Comparison of ENCODE assay signal across 10 cellular contexts in the genomic region with DNA sequence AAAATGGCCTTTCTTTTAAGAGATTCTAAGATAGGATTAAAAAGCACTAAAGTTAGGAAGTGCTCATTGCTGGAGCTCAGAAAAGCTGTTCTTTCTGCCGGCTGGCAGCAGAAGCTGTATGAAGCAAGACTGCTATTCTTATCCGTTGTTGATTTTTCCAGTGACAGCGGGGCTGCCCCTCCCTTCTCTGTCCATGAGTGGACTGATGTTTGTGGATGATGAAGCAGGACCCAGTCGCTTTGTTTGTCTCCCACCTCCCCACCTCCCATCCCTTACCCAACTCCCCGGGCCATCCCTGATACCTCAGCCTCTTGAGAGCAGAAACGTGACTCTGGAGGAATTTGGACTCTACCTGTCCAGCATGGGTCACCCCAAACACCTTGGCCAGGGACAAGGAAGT. TPM values are rescaled to one million over a fixed set of nuclear protein-coding genes. Genes with fewer than 3 reads are reported as not detected.
DNase-seq lines count a peak whose midpoint lies in the region; ATAC-seq, FAIRE-seq and TF ChIP-seq lines count a peak whose summit lies in the region.
"Had no signal": no experiment of that assay in that cellular context is flagged by ENCODE, and none has a peak within 500 bp of the region (broad histone marks: within the 10 kb centered on the region; RNA-seq: fewer than 3 reads in every experiment).

No MANE protein-coding gene starts in this region.

- intact Hi-C loops in spleen (cut with DNase I; ENCODE audit: low total_unique reads), result no loop called here

- H3K9me3 ChIP-seq in spleen, result no peaks in the 10 kb centered on the region

- 44 to 67% (median 62%) methylated on average over 6 of the region's 6 CpGs for WGBS in spleen, 5 donors

- TF ChIP-seq CTCF in choroid plexus epithelial cell (conservative IDR thresholded peaks at IDR 0.05; ENCODE audit: low read depth, low read length), result no peak
- no peak for TF ChIP-seq CTCF in spleen (IDR thresholded peaks at IDR 0.05 in 8 of 11, conservative IDR thresholded peaks at IDR 0.05 in 3 of 11)

- no peaks in the 10 kb centered on the region for H3K9me3 Mint-ChIP-seq in activated CD4-positive, alpha-beta memory T cell treated with anti-CD3 and anti-CD28 coated beads, Interleukin-2, amount 10 ng/mL, durations not matched to agents 7 days and 5 days
- no peaks in the 10 kb centered on the region for H3K9me3 Mint-ChIP-seq in T-helper 2 cell treated with Interferon-gamma antibody and Interleukin-4, amounts not matched to agents 5 μg/mL and 100 μg/mL, for 36 hours

- DNase-seq in LHCN-M2 (ENCODE audit: low read depth), result peak; percentile 9
- peak; percentile 63 for DNase-seq in choroid plexus epithelial cell (ENCODE audit: low read depth)
- peak; percentile 36 for DNase-seq in spleen
- no peak for DNase-seq in activated CD4-positive, alpha-beta memory T cell treated with anti-CD3 and anti-CD28 coated beads, Interleukin-2, amount 10 ng/mL, durations not matched to agents 7 days and 5 days
- no peak for DNase-seq in DMS 273 treated with DMSO at 0.1 percent for 48 hours (lab: John Stamatoyannopoulos, UW)
- no peak for DNase-seq in T-helper 2 cell treated with Interferon-gamma antibody and Interleukin-4, amounts not matched to agents 5 μg/mL and 100 μg/mL, for 36 hours (ENCODE audit: low spot score)
- DNase-seq: HCEC 1CT, T-helper 1 cell had no signal

- ATAC-seq in HG02973 (IDR thresholded peaks at IDR 0.05; ENCODE audit: unreplicated experiment), result no peak

- peaks cover 0 to 86% (median 55%) of the 10 kb centered on the region in 6 donors for H3K36me3 ChIP-seq in spleen

- TF ChIP-seq POLR2A in spleen (IDR thresholded peaks at IDR 0.05), result no peak

- no peak overlapping the region for H3K4me3 ChIP-seq in choroid plexus epithelial cell (ENCODE audit: low read depth, low read length)
- no peak overlapping the region for H3K4me3 ChIP-seq in spleen

- H3K27ac ChIP-seq in spleen, result peak overlapping the region in 3 of 8 donors; percentile 34 to 55 (median 40)

- CTCF ChIA-PET in activated CD4-positive, alpha-beta memory T cell treated with anti-CD3 and anti-CD28 coated beads, Interleukin-2, amount 10 ng/mL, durations not matched to agents 7 days and 5 days (lab: Charles Lee), result interaction anchor here (1.1 to 1.3 kb wide), 4 partner anchors 9 to 140 kb away, joined by 3 to 4 read pairs (median 3); a partner anchor contains a TSS

- peaks cover 0 to 48% (median 9%) of the 10 kb centered on the region in 6 donors for H3K4me1 ChIP-seq in spleen

- H3K4me3 Mint-ChIP-seq in activated CD4-positive, alpha-beta memory T cell treated with anti-CD3 and anti-CD28 coated beads, Interleukin-2, amount 10 ng/mL, durations not matched to agents 7 days and 5 days, result no peak overlapping the region
- H3K4me3 Mint-ChIP-seq in T-helper 2 cell treated with Interferon-gamma antibody and Interleukin-4, amounts not matched to agents 5 μg/mL and 100 μg/mL, for 36 hours, result no peak overlapping the region

- peaks cover under 1% of the 10 kb centered on the region for H3K4me1 Mint-ChIP-seq in activated CD4-positive, alpha-beta memory T cell treated with anti-CD3 and anti-CD28 coated beads, Interleukin-2, amount 10 ng/mL, durations not matched to agents 7 days and 5 days
- H3K4me1 Mint-ChIP-seq in T-helper 2 cell treated with Interferon-gamma antibody and Interleukin-4, amounts not matched to agents 5 μg/mL and 100 μg/mL, for 36 hours (ENCODE audit: low read depth), result peaks cover 4% of the 10 kb centered on the region

- H3K27me3 Mint-ChIP-seq in activated CD4-positive, alpha-beta memory T cell treated with anti-CD3 and anti-CD28 coated beads, Interleukin-2, amount 10 ng/mL, durations not matched to agents 7 days and 5 days, result no peaks in the 10 kb centered on the region
- no peaks in the 10 kb centered on the region for H3K27me3 Mint-ChIP-seq in T-helper 2 cell treated with Interferon-gamma antibody and Interleukin-4, amounts not matched to agents 5 μg/mL and 100 μg/mL, for 36 hours (ENCODE audit: low read depth)

- H3K36me3 Mint-ChIP-seq in activated CD4-positive, alpha-beta memory T cell treated with anti-CD3 and anti-CD28 coated beads, Interleukin-2, amount 10 ng/mL, durations not matched to agents 7 days and 5 days (ENCODE audit: low read depth), result peaks cover 9% of the 10 kb centered on the region
- peaks cover 4% of the 10 kb centered on the region for H3K36me3 Mint-ChIP-seq in T-helper 2 cell treated with Interferon-gamma antibody and Interleukin-4, amounts not matched to agents 5 μg/mL and 100 μg/mL, for 36 hours (ENCODE audit: low read depth)

- POLR2A ChIA-PET in activated CD4-positive, alpha-beta memory T cell treated with anti-CD3 and anti-CD28 coated beads, Interleukin-2, amount 10 ng/mL, durations not matched to agents 7 days and 5 days (lab: Charles Lee), result interaction anchor here (0.6 kb wide), 1 partner anchor 157 kb away, joined by 3 read pairs; no protein-coding TSS in a partner anchor

- no peaks in the 10 kb centered on the region for H3K27me3 ChIP-seq in spleen (replicated peaks in 1 of 7)

- peak; percentile 97 for FAIRE-seq in islet of Langerhans (lab: Jason Lieb, UNC)

- no peak overlapping the region for H3K27ac Mint-ChIP-seq in activated CD4-positive, alpha-beta memory T cell treated with anti-CD3 and anti-CD28 coated beads, Interleukin-2, amount 10 ng/mL, durations not matched to agents 7 days and 5 days
- no peak overlapping the region for H3K27ac Mint-ChIP-seq in T-helper 2 cell treated with Interferon-gamma antibody and Interleukin-4, amounts not matched to agents 5 μg/mL and 100 μg/mL, for 36 hours

RNA-seq across cellular contexts. Expression of a gene that starts 10.3 kb away (rescaled TPM):
- total RNA-seq in LHCN-M2 (2014; rRNA removed) (not detected in 2 replicates), spleen (1 to 10 TPM in 5 of 7 donors, not detected in 2; 2.5 to 6.8 (median 3.4) TPM)
- polyA plus RNA-seq in LHCN-M2 (2012), result 0.44 TPM
- 10 to 100 TPM; 10.0 to 17.8 (median 16.1) TPM for polyA plus RNA-seq in spleen
- 1 to 10 TPM; 3.3 to 4.4 TPM for total RNA-seq in activated CD4-positive, alpha-beta memory T cell treated with anti-CD3 and anti-CD28 coated beads, Interleukin-2, amount 10 ng/mL, durations not matched to agents 7 days and 5 days

RNA-seq across cellular contexts. Expression of a gene that starts 14.7 kb away (rescaled TPM):
- total RNA-seq in LHCN-M2 (2014; rRNA removed) (0.19 and 0.63 TPM in 2 replicates), spleen (10 to 100 TPM in 6 of 7 donors, 1 to 10 TPM in 1; 9.9 to 27.4 (median 20.1) TPM)
- 0.58 TPM for polyA plus RNA-seq in LHCN-M2 (2012)
- polyA plus RNA-seq in spleen, result 10 to 100 TPM; 10.4 to 54.2 (median 30.3) TPM
- 10 to 100 TPM; 16.0 to 16.2 TPM for total RNA-seq in activated CD4-positive, alpha-beta memory T cell treated with anti-CD3 and anti-CD28 coated beads, Interleukin-2, amount 10 ng/mL, durations not matched to agents 7 days and 5 days

RNA-seq across cellular contexts. Expression of a gene that starts 50.6 kb away (rescaled TPM):
- not detected in 2 replicates for total RNA-seq in LHCN-M2 (2014; rRNA removed)
- 4.6 TPM for polyA plus RNA-seq in LHCN-M2 (2012)
- total RNA-seq in spleen, result 10 to 100 TPM in 6 of 7 donors, 1 to 10 TPM in 1; 8.0 to 53.7 (median 17.6) TPM
- polyA plus RNA-seq in spleen, result 10 to 100 TPM; 12.4 to 44.4 (median 15.2) TPM
- total RNA-seq in activated CD4-positive, alpha-beta memory T cell treated with anti-CD3 and anti-CD28 coated beads, Interleukin-2, amount 10 ng/mL, durations not matched to agents 7 days and 5 days, result not detected

RNA-seq across cellular contexts. Expression of a gene that starts 52.2 kb away (rescaled TPM):
- total RNA-seq in LHCN-M2 (2014; rRNA removed) (13.6 and 22.2 TPM in 2 replicates), spleen (10 to 100 TPM; 20.3 to 65.6 (median 40.6) TPM)
- polyA plus RNA-seq in LHCN-M2 (2012), result 17.2 TPM
- polyA plus RNA-seq in spleen, result 10 to 100 TPM in 1 of 3 donors, 1 to 10 TPM in 2; 4.0 to 12.8 (median 5.5) TPM
- total RNA-seq in activated CD4-positive, alpha-beta memory T cell treated with anti-CD3 and anti-CD28 coated beads, Interleukin-2, amount 10 ng/mL, durations not matched to agents 7 days and 5 days, result 10 to 100 TPM; 31.9 to 34.7 TPM

Comparison
In these comparisons a context has a peak if more than half of its experiments do, and no peak if none do; other contexts are left out.
1. DNase-seq: peak in LHCN-M2 (single experiment), choroid plexus epithelial cell (single experiment) and spleen (single experiment); none in activated CD4-positive, alpha-beta memory T cell treated with anti-CD3 and anti-CD28 coated beads, Interleukin-2, amount 10 ng/mL, durations not matched to agents 7 days and 5 days (single experiment), DMS 273 treated with DMSO at 0.1 percent for 48 hours (single experiment) and T-helper 2 cell treated with Interferon-gamma antibody and Interleukin-4, amounts not matched to agents 5 μg/mL and 100 μg/mL, for 36 hours (single experiment).